29 cellular contexts compared by ENCODE assay signal in the genomic region with DNA sequence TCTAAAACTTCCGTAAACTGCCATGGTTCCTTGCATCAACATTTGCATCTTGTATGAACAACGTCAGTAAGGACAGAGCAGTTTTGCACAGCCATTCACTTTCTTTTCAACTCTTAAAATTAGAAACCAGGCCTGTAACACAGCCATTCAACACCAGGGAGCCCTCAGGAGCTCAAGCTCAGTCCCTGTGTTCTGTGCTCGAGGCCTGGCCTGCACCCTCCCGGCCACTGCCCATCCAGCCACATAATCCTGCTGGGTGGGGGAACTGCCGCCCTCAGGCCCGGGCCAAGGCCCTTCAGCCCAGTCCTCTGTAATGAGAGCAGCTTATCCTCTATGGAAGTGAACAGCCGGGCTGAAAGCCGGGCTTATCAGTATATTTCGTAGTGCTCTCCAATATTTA. TPM values are rescaled to one million over a fixed set of nuclear protein-coding genes. Genes with fewer than 3 reads are reported as not detected.
DNase-seq lines count a peak whose midpoint lies in the region; ATAC-seq and TF ChIP-seq lines count a peak whose summit lies in the region.
"Had no signal": no experiment of that assay in that cellular context is flagged by ENCODE, and none has a peak within 500 bp of the region (broad histone marks: within the 10 kb centered on the region; RNA-seq: fewer than 3 reads in every experiment).

No MANE protein-coding gene starts in this region.

- H3K27ac ChIP-seq in colonic mucosa (peak overlapping the region; percentile 9), neutrophil (peak overlapping the region; percentile 97), endodermal cell (ENCODE audit: low read depth, low read length) (no peak overlapping the region)
- H3K27ac ChIP-seq: foreskin keratinocyte, hepatocyte had no signal

- H3K9ac ChIP-seq in colonic mucosa (ENCODE audit: low read depth in 2 of 2, low read length in 2 of 2) (no peak overlapping the region), endodermal cell (ENCODE audit: extremely low read depth, low read length, poor library complexity, severe bottlenecking) (no peak overlapping the region)

- intact Hi-C loops in Right ventricle myocardium superior (cut with DNase I) (loop anchor here (10.0 kb wide), 1 partner anchor 166 kb away; no protein-coding TSS in a partner anchor), left ventricle myocardium superior (cut with micrococcal nuclease) (no loop called here), colonic mucosa (cut with DNase I) (no loop called here)

- no peaks in the 10 kb centered on the region for H3K27me3 Mint-ChIP-seq in endodermal cell (ENCODE audit: insufficient read depth)
- H3K27me3 Mint-ChIP-seq: activated naive CD4-positive, alpha-beta T cell treated with anti-CD3 and anti-CD28 coated beads, Interleukin-2, amount 50 U/mL, for 24 hours; naive thymus-derived CD8-positive, alpha-beta T cell had no signal

- H3K27me3 ChIP-seq in colonic mucosa (no peaks in the 10 kb centered on the region), neutrophil (no peaks in the 10 kb centered on the region), endodermal cell (ENCODE audit: control insufficient read depth, insufficient read depth, low read length, poor library complexity, severe bottlenecking) (no peaks in the 10 kb centered on the region)
- H3K27me3 ChIP-seq: esophagus muscularis mucosa, foreskin keratinocyte, hepatocyte had no signal

- ATAC-seq in Right ventricle myocardium superior (ENCODE audit: poor library complexity) (no peak), left ventricle myocardium superior (no peak), HG03354 (IDR thresholded peaks at IDR 0.05; ENCODE audit: poor library complexity, severe bottlenecking, unreplicated experiment) (no peak)
- ATAC-seq: activated CD8-positive, alpha-beta T cell treated with anti-CD3 and anti-CD28 coated beads, Interleukin-2, amount 10 ng/mL, durations not matched to agents 7 days and 5 days; CD8-positive, alpha-beta T cell; foreskin keratinocyte; K562; left colon; naive thymus-derived CD8-positive, alpha-beta T cell had no signal

- H3K27ac Mint-ChIP-seq in endodermal cell = no peak overlapping the region
- H3K27ac Mint-ChIP-seq: activated CD8-positive, alpha-beta T cell treated with anti-CD3 and anti-CD28 coated beads, Interleukin-2, amount 10 ng/mL, durations not matched to agents 7 days and 5 days; activated naive CD4-positive, alpha-beta T cell treated with anti-CD3 and anti-CD28 coated beads, Interleukin-2, amount 50 U/mL, for 24 hours; activated T-helper 2 cell treated with anti-CD3 and anti-CD28 coated beads, Interferon-gamma antibody, Interleukin-2, Interleukin-4, amounts not matched to agents 10 μg/mL and 5 μg/mL and 100 μg/mL, durations not matched to agents 14 hours and 24 hours and 36 hours; CD8-positive, alpha-beta T cell; mesothelial cell of epicardium; naive thymus-derived CD8-positive, alpha-beta T cell had no signal

- TF ChIP-seq CTCF in colonic mucosa (IDR thresholded peaks at IDR 0.05) (no peak), neutrophil (IDR thresholded peaks at IDR 0.05) (peak; percentile 57), GM10266 (IDR thresholded peaks at IDR 0.05; ENCODE audit: control insufficient read depth, insufficient read depth, low read depth, missing control alignments) (no peak), GM20000 (IDR thresholded peaks at IDR 0.05; ENCODE audit: extremely low read depth, missing control alignments) (no peak), endodermal cell (conservative IDR thresholded peaks at IDR 0.05) (no peak)

- DNase-seq in Right ventricle myocardium superior (peak; percentile 27), left ventricle myocardium superior (no peak), colonic mucosa (no peak), GM10266 (ENCODE audit: extremely low spot score) (no peak), GM20000 (ENCODE audit: low spot score) (no peak), endodermal cell (no peak)
- DNase-seq: 8988T; activated CD8-positive, alpha-beta T cell treated with anti-CD3 and anti-CD28 coated beads, Interleukin-2, amount 10 ng/mL, durations not matched to agents 7 days and 5 days; CD8-positive, alpha-beta T cell; foreskin keratinocyte; H7; naive thymus-derived CD8-positive, alpha-beta T cell; NCI-H1417; NCI-H2081 treated with DMSO at 0.1 percent for 48 hours; NCI-H774; substantia nigra; T-helper 2 cell had no signal

- H3K4me1 ChIP-seq in colonic mucosa = no peaks in the 10 kb centered on the region
- H3K4me1 ChIP-seq in neutrophil (ENCODE audit: control insufficient read depth in 1 of 2, insufficient read depth in 1 of 2, low read depth in 1 of 2, low read length in 1 of 2) = peaks cover 92 to 93% of the 10 kb centered on the region in 2 experiments
- no peaks in the 10 kb centered on the region for H3K4me1 ChIP-seq in endodermal cell (ENCODE audit: control insufficient read depth, insufficient read depth, low read length)
- H3K4me1 ChIP-seq: foreskin keratinocyte had no signal

- H3K36me3 Mint-ChIP-seq in endodermal cell (ENCODE audit: low read depth) = peaks cover 46% of the 10 kb centered on the region
- H3K36me3 Mint-ChIP-seq: activated naive CD4-positive, alpha-beta T cell treated with anti-CD3 and anti-CD28 coated beads, Interleukin-2, amount 50 U/mL, for 24 hours had no signal

- 94 to 100% methylated on average over 1 to 9 of the region's 9 CpGs for WGBS in endodermal cell (ENCODE audit: insufficient coverage in 1 of 2, insufficient read length in 1 of 2), 2 experiments

- H3K4me3 ChIP-seq in colonic mucosa (no peak overlapping the region), neutrophil (ENCODE audit: low read depth in 1 of 2, low read length in 1 of 2) (peak overlapping the region; percentile 42 to 54), endodermal cell (ENCODE audit: low read length) (no peak overlapping the region)
- H3K4me3 ChIP-seq: esophagus muscularis mucosa, hepatocyte, K562, skin epidermis had no signal

- H3K36me3 ChIP-seq in colonic mucosa (no peaks in the 10 kb centered on the region), neutrophil (peaks cover 48% of the 10 kb centered on the region), endodermal cell (ENCODE audit: control insufficient read depth, insufficient read depth, low read length) (peaks cover 33% of the 10 kb centered on the region)

- H3K4me1 Mint-ChIP-seq in endodermal cell = no peaks in the 10 kb centered on the region
- H3K4me1 Mint-ChIP-seq: activated naive CD4-positive, alpha-beta T cell treated with anti-CD3 and anti-CD28 coated beads, Interleukin-2, amount 50 U/mL, for 24 hours; mesothelial cell of epicardium had no signal

- no peak overlapping the region for H3K4me3 Mint-ChIP-seq in endodermal cell
- H3K4me3 Mint-ChIP-seq: activated CD8-positive, alpha-beta T cell treated with anti-CD3 and anti-CD28 coated beads, Interleukin-2, amount 10 ng/mL, durations not matched to agents 7 days and 5 days; activated naive CD4-positive, alpha-beta T cell treated with anti-CD3 and anti-CD28 coated beads, Interleukin-2, amount 50 U/mL, for 24 hours; CD8-positive, alpha-beta T cell; mesothelial cell of epicardium; naive thymus-derived CD8-positive, alpha-beta T cell had no signal

- no peaks in the 10 kb centered on the region for H3K9me3 Mint-ChIP-seq in endodermal cell
- H3K9me3 Mint-ChIP-seq: activated naive CD4-positive, alpha-beta T cell treated with anti-CD3 and anti-CD28 coated beads, Interleukin-2, amount 50 U/mL, for 24 hours; activated T-helper 2 cell treated with anti-CD3 and anti-CD28 coated beads, Interferon-gamma antibody, Interleukin-2, Interleukin-4, amounts not matched to agents 10 μg/mL and 5 μg/mL and 100 μg/mL, durations not matched to agents 14 hours and 24 hours and 36 hours; CD8-positive, alpha-beta T cell; mesothelial cell of epicardium; naive thymus-derived CD8-positive, alpha-beta T cell had no signal

- H3K9me3 ChIP-seq in colonic mucosa (no peaks in the 10 kb centered on the region), neutrophil (no peaks in the 10 kb centered on the region), endodermal cell (ENCODE audit: control insufficient read depth, low read length) (no peaks in the 10 kb centered on the region)
- H3K9me3 ChIP-seq: esophagus muscularis mucosa had no signal

RNA-seq across cellular contexts. Expression of gene SLC6A3, which starts 33.1 kb away (rescaled TPM):
- total RNA-seq in Right ventricle myocardium superior = not detected
- total RNA-seq in left ventricle myocardium superior = not detected
- not detected for total RNA-seq in colonic mucosa
- total RNA-seq in endodermal cell = under 1 TPM in 1 of 2 donors, not detected in 1; 0.18 TPM
- polyA plus RNA-seq in endodermal cell (2013, experiment 1 of 2) = 0.85 TPM
- polyA plus RNA-seq in endodermal cell (2013, experiment 2 of 2) = 0.66 TPM
- total RNA-seq: activated CD8-positive, alpha-beta T cell treated with anti-CD3 and anti-CD28 coated beads, Interleukin-2, amount 10 ng/mL, durations not matched to agents 7 days and 5 days; activated T-helper 2 cell treated with anti-CD3 and anti-CD28 coated beads, Interferon-gamma antibody, Interleukin-2, Interleukin-4, amounts not matched to agents 10 μg/mL and 5 μg/mL and 100 μg/mL, durations not matched to agents 14 hours and 24 hours and 36 hours; CD8-positive, alpha-beta T cell; foreskin keratinocyte; hepatocyte; K562; left colon; M059J; osteoblast had no signal
- polyA plus RNA-seq: foreskin keratinocyte, hepatocyte, K562 had no signal

RNA-seq across cellular contexts. Expression of gene LPCAT1, which starts 45.4 kb away (rescaled TPM):
- total RNA-seq in Right ventricle myocardium superior (11.5 TPM), left ventricle myocardium superior (13.4 TPM), colonic mucosa (10 to 100 TPM; 17.1 to 27.3 TPM), endodermal cell (100 to 1,000 TPM in 1 of 2 donors, 10 to 100 TPM in 1; 78.5 to 124 TPM)
- polyA plus RNA-seq in endodermal cell (2013, experiment 1 of 2) = 72.3 TPM
- polyA plus RNA-seq in endodermal cell (2013, experiment 2 of 2) = 67.4 TPM

Comparison
In these comparisons a context has a peak if more than half of its experiments do, and no peak if none do; other contexts are left out.
1. H3K4me3 ChIP-seq: peak in neutrophil (2 of 2); none in colonic mucosa (single experiment) and endodermal cell (single experiment).